ENCODE assay signal across 1 cellular context in the genomic region with DNA sequence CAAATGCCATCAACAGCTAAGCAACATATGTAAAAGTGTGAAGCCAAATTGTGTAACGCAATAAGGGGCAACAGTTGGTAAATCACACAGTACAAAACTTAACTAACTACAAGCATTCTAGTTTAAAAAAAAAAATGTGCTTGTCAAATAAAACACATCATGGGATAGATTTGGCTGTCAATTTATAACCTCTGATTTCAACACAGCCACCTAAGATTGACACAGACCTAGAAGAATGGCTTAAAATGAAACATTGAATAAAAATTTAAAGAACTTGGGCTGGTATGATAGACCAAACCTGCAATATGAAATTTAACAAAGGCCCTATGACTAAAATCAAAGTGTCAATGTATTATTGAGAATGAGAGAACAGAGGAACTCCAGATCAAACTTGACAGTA.
TF ChIP-seq lines count a peak whose summit lies in the region.

No MANE protein-coding gene starts in this region.

TF ChIP-seq in HepG2, 621 proteins besides CTCF, POLR2A, EP300 and RAD21 (continued from another document):
- TF ChIP-seq, protein P1, sequence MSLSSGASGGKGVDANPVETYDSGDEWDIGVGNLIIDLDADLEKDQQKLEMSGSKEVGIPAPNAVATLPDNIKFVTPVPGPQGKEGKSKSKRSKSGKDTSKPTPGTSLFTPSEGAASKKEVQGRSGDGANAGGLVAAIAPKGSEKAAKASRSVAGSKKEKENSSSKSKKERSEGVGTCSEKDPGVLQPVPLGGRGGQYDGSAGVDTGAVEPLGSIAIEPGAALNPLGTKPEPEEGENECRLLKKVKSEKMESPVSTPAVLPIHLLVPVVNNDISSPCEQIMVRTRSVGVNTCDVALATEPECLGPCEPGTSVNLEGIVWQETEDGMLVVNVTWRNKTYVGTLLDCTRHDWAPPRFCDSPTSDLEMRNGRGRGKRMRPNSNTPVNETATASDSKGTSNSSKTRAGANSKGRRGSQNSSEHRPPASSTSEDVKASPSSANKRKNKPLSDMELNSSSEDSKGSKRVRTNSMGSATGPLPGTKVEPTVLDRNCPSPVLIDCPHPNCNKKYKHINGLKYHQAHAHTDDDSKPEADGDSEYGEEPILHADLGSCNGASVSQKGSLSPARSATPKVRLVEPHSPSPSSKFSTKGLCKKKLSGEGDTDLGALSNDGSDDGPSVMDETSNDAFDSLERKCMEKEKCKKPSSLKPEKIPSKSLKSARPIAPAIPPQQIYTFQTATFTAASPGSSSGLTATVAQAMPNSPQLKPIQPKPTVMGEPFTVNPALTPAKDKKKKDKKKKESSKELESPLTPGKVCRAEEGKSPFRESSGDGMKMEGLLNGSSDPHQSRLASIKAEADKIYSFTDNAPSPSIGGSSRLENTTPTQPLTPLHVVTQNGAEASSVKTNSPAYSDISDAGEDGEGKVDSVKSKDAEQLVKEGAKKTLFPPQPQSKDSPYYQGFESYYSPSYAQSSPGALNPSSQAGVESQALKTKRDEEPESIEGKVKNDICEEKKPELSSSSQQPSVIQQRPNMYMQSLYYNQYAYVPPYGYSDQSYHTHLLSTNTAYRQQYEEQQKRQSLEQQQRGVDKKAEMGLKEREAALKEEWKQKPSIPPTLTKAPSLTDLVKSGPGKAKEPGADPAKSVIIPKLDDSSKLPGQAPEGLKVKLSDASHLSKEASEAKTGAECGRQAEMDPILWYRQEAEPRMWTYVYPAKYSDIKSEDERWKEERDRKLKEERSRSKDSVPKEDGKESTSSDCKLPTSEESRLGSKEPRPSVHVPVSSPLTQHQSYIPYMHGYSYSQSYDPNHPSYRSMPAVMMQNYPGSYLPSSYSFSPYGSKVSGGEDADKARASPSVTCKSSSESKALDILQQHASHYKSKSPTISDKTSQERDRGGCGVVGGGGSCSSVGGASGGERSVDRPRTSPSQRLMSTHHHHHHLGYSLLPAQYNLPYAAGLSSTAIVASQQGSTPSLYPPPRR (CRISPR knock-in tag; IDR thresholded peaks at IDR 0.05; ENCODE audit: borderline replicate concordance): no peak
- TF ChIP-seq, protein P2, sequence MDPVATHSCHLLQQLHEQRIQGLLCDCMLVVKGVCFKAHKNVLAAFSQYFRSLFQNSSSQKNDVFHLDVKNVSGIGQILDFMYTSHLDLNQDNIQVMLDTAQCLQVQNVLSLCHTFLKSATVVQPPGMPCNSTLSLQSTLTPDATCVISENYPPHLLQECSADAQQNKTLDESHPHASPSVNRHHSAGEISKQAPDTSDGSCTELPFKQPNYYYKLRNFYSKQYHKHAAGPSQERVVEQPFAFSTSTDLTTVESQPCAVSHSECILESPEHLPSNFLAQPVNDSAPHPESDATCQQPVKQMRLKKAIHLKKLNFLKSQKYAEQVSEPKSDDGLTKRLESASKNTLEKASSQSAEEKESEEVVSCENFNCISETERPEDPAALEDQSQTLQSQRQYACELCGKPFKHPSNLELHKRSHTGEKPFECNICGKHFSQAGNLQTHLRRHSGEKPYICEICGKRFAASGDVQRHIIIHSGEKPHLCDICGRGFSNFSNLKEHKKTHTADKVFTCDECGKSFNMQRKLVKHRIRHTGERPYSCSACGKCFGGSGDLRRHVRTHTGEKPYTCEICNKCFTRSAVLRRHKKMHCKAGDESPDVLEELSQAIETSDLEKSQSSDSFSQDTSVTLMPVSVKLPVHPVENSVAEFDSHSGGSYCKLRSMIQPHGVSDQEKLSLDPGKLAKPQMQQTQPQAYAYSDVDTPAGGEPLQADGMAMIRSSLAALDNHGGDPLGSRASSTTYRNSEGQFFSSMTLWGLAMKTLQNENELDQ (CRISPR knock-in tag; IDR thresholded peaks at IDR 0.05; ENCODE audit: borderline replicate concordance): no peak
- no peak for TF ChIP-seq ZNF30 (CRISPR knock-in tag; IDR thresholded peaks at IDR 0.05)
- TF ChIP-seq, protein P3, sequence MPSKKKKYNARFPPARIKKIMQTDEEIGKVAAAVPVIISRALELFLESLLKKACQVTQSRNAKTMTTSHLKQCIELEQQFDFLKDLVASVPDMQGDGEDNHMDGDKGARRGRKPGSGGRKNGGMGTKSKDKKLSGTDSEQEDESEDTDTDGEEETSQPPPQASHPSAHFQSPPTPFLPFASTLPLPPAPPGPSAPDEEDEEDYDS (CRISPR knock-in tag; IDR thresholded peaks at IDR 0.05): no peak
- no peak for TF ChIP-seq REL (CRISPR knock-in tag; conservative IDR thresholded peaks at IDR 0.05)
- TF ChIP-seq ZNF841 (CRISPR knock-in tag; IDR thresholded peaks at IDR 0.05; ENCODE audit: borderline replicate concordance): no peak
- no peak for TF ChIP-seq TAF1 (CRISPR knock-in tag; IDR thresholded peaks at IDR 0.05)
- TF ChIP-seq, protein P4, sequence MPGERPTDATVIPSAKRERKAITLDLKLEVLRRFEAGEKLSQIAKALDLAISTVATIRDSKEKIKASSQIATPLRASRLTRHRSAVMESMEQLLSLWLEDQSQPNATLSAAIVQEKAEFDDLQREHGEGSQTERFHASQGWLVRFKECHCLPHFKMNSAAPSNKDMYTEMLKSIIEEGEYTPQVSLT (CRISPR knock-in tag; IDR thresholded peaks at IDR 0.05; ENCODE audit: borderline replicate concordance, low read depth): no peak
